In the genomic region with DNA sequence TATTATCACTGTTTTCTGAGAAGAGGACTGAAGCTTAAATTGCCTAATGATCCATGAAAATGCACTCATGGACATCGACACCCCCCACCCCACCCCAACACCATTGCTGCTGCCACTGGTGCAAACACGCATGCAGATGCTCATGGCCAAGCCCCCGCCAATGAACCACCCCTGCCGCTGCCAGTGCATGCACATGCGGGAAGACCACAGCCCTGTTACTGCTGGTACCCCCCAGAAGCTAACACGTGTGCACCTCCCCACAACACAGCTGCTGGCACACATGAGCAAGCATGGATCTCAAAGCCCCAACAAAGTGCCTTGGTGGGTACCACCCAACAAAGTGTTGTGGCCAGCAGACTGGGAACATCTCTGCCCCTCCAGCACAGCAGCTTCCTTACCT, we compare ENCODE assay signal across 30 cellular contexts.
"Had no signal": no experiment of that assay in that cellular context is flagged by ENCODE, and none has a peak within 500 bp of the region (broad histone marks: within the 10 kb centered on the region; RNA-seq: fewer than 3 reads in every experiment).

No MANE protein-coding gene starts in this region.

- H3K27ac ChIP-seq: adrenal gland, ascending aorta, body of pancreas, brain microvascular endothelial cell, breast epithelium, cardiac muscle cell had no signal

- H3K36me3 ChIP-seq: adrenal gland, ascending aorta, brain microvascular endothelial cell, cardiac muscle cell had no signal

- H3K4me3 ChIP-seq: adrenal gland, ascending aorta, body of pancreas, breast epithelium, cardiac muscle cell had no signal

- H3K27me3 ChIP-seq: adrenal gland, ascending aorta, body of pancreas, brain microvascular endothelial cell, breast epithelium, cardiac muscle cell had no signal

- H3K9me3 ChIP-seq: adrenal gland, ascending aorta, body of pancreas, breast epithelium had no signal

- H3K4me1 ChIP-seq: adrenal gland, ascending aorta, body of pancreas, breast epithelium had no signal

- DNase-seq: activated effector memory CD4-positive, alpha-beta T cell treated with anti-CD3 and anti-CD28 coated beads, Interleukin-2, amount 50 U/mL, for 16 hours; activated effector memory CD4-positive, alpha-beta T cell treated with Interleukin-2 at 50 U/mL for 16 hours; activated gamma-delta T cell; activated gamma-delta T cell treated with Interleukin-2 at 50 U/mL for 16 hours; activated naive CD4-positive, alpha-beta T cell; activated naive CD4-positive, alpha-beta T cell treated with anti-CD3 and anti-CD28 coated beads for 36 hours; activated naive CD4-positive, alpha-beta T cell treated with anti-CD3 and anti-CD28 coated beads, Interleukin-2, amount 10 ng/mL, durations not matched to agents 7 days and 5 days; activated naive CD4-positive, alpha-beta T cell treated with anti-CD3 and anti-CD28 coated beads, Interleukin-2, amount 50 U/mL, for 16 hours; activated naive CD4-positive, alpha-beta T cell treated with Interleukin-2 at 50 U/mL for 16 hours; activated naive CD8-positive, alpha-beta T cell treated with anti-CD3 and anti-CD28 coated beads for 36 hours; activated naive CD8-positive, alpha-beta T cell treated with anti-CD3 and anti-CD28 coated beads, Interleukin-2, amount 10 ng/mL, durations not matched to agents 7 days and 5 days; activated naive CD8-positive, alpha-beta T cell treated with anti-CD3 and anti-CD28 coated beads, Interleukin-2, amount 50 U/mL, for 24 hours; activated T-cell treated with anti-CD3 and anti-CD28 coated beads, Interleukin-2, amount 50 U/mL, for 1 hour; activated T-cell treated with anti-CD3 and anti-CD28 coated beads, Interleukin-2, amount 50 U/mL, for 24 hours; activated T-cell treated with anti-CD3 and anti-CD28 coated beads, Interleukin-2, amount 50 U/mL, for 4 hours; activated T-cell treated with anti-CD3 and anti-CD28 coated beads, Interleukin-2, amount 50 U/mL, for 48 hours; activated T-cell treated with anti-CD3 and anti-CD28 coated beads, Interleukin-2, amount 50 U/mL, for 72 hours; adrenal gland; amniotic stem cell; amygdala; anterior cingulate cortex; aorta; body of pancreas; brain microvascular endothelial cell; caudate nucleus; central memory CD4-positive, alpha-beta T cell; cerebellar nuclear complex had no signal
